In genomic region chr10:21529236-21529910, GRCh38 we compare ENCODE assay signal across 12 cellular contexts. TPM values are rescaled to one million over a fixed set of nuclear protein-coding genes. Genes with fewer than 3 reads are reported as not detected.
DNase-seq lines count a peak whose midpoint lies in the region; ATAC-seq and TF ChIP-seq lines count a peak whose summit lies in the region.
"Had no signal": no experiment of that assay in that cellular context is flagged by ENCODE, and none has a peak within 500 bp of the region (broad histone marks: within the 10 kb centered on the region; RNA-seq: fewer than 3 reads in every experiment).

No MANE protein-coding gene starts in this region.

- peaks cover 44% of the 10 kb centered on the region for H3K4me1 Mint-ChIP-seq in brain
- H3K4me1 Mint-ChIP-seq in activated T-helper 1 cell treated with anti-CD3 and anti-CD28 coated beads, Interleukin-12 subunit alpha, Interleukin-12 subunit beta, Interleukin-2, Interleukin-4 antibody, amounts not matched to agents 30 ng/mL and 10 ng/mL and 1 ng/mL, durations not matched to agents 14 hours and 24 hours and 36 hours (ENCODE audit: low read depth): peaks cover 45% of the 10 kb centered on the region

- H3K36me3 Mint-ChIP-seq in brain: no peaks in the 10 kb centered on the region
- peaks cover 5% of the 10 kb centered on the region for H3K36me3 Mint-ChIP-seq in activated T-helper 1 cell treated with anti-CD3 and anti-CD28 coated beads, Interleukin-12 subunit alpha, Interleukin-12 subunit beta, Interleukin-2, Interleukin-4 antibody, amounts not matched to agents 30 ng/mL and 10 ng/mL and 1 ng/mL, durations not matched to agents 14 hours and 24 hours and 36 hours (ENCODE audit: low read depth)
- H3K36me3 Mint-ChIP-seq: activated CD4-positive, alpha-beta memory T cell treated with anti-CD3 and anti-CD28 coated beads for 36 hours; activated naive CD8-positive, alpha-beta T cell had no signal

- no peaks in the 10 kb centered on the region for H3K27me3 ChIP-seq in lower lobe of right lung (ENCODE audit: low read depth)

- DNase-seq in NCI-H748 treated with DMSO at 0.1 percent for 48 hours (lab: John Stamatoyannopoulos, UW) (peak; percentile 57), NCI-H748 (lab: John Stamatoyannopoulos, UW; ENCODE audit: unreplicated experiment) (no peak), lower lobe of right lung (no peak)
- no peak for DNase-seq in activated T-helper 1 cell treated with anti-CD3 and anti-CD28 coated beads, Interleukin-12 subunit alpha, Interleukin-12 subunit beta, Interleukin-2, Interleukin-4 antibody, amounts not matched to agents 30 ng/mL and 10 ng/mL and 1 ng/mL, durations not matched to agents 14 hours and 24 hours and 36 hours (ENCODE audit: low spot score)
- DNase-seq: activated CD4-positive, alpha-beta memory T cell treated with anti-CD3 and anti-CD28 coated beads for 36 hours; NCI-H226 had no signal

- TF ChIP-seq CTCF in brain (conservative IDR thresholded peaks at IDR 0.05) (no peak), lower lobe of right lung (IDR thresholded peaks at IDR 0.05) (no peak)

- no peaks in the 10 kb centered on the region for H3K9me3 ChIP-seq in lower lobe of right lung

- ATAC-seq in lower lobe of right lung (no peak), GM18517 (IDR thresholded peaks at IDR 0.05; ENCODE audit: unreplicated experiment) (no peak), GM18520 (IDR thresholded peaks at IDR 0.05; ENCODE audit: unreplicated experiment) (no peak)
- ATAC-seq: sciatic nerve had no signal

- H3K27me3 Mint-ChIP-seq in brain: peaks cover 35% of the 10 kb centered on the region
- H3K27me3 Mint-ChIP-seq in activated T-helper 1 cell treated with anti-CD3 and anti-CD28 coated beads, Interleukin-12 subunit alpha, Interleukin-12 subunit beta, Interleukin-2, Interleukin-4 antibody, amounts not matched to agents 30 ng/mL and 10 ng/mL and 1 ng/mL, durations not matched to agents 14 hours and 24 hours and 36 hours (ENCODE audit: insufficient read depth): peaks cover 42% of the 10 kb centered on the region

- H3K4me3 Mint-ChIP-seq in brain: peak overlapping the region; percentile 82 to 94 (median 90)
- H3K4me3 Mint-ChIP-seq in activated T-helper 1 cell treated with anti-CD3 and anti-CD28 coated beads, Interleukin-12 subunit alpha, Interleukin-12 subunit beta, Interleukin-2, Interleukin-4 antibody, amounts not matched to agents 30 ng/mL and 10 ng/mL and 1 ng/mL, durations not matched to agents 14 hours and 24 hours and 36 hours: no peak overlapping the region
- H3K4me3 Mint-ChIP-seq: activated CD4-positive, alpha-beta memory T cell treated with anti-CD3 and anti-CD28 coated beads for 36 hours; activated naive CD8-positive, alpha-beta T cell had no signal

- H3K36me3 ChIP-seq in lower lobe of right lung: no peaks in the 10 kb centered on the region

- no peak overlapping the region for H3K4me3 ChIP-seq in lower lobe of right lung

- peaks cover 0 to 7% (median 0%) of the 10 kb centered on the region in 5 experiments for H3K9me3 Mint-ChIP-seq in brain
- H3K9me3 Mint-ChIP-seq in activated T-helper 1 cell treated with anti-CD3 and anti-CD28 coated beads, Interleukin-12 subunit alpha, Interleukin-12 subunit beta, Interleukin-2, Interleukin-4 antibody, amounts not matched to agents 30 ng/mL and 10 ng/mL and 1 ng/mL, durations not matched to agents 14 hours and 24 hours and 36 hours: no peaks in the 10 kb centered on the region
- H3K9me3 Mint-ChIP-seq: activated CD4-positive, alpha-beta memory T cell treated with anti-CD3 and anti-CD28 coated beads for 36 hours had no signal

- H3K4me1 ChIP-seq in lower lobe of right lung: peaks cover 21% of the 10 kb centered on the region

- H3K27ac Mint-ChIP-seq in brain: peak overlapping the region; percentile 11 to 99 (median 98)
- no peak overlapping the region for H3K27ac Mint-ChIP-seq in activated T-helper 1 cell treated with anti-CD3 and anti-CD28 coated beads, Interleukin-12 subunit alpha, Interleukin-12 subunit beta, Interleukin-2, Interleukin-4 antibody, amounts not matched to agents 30 ng/mL and 10 ng/mL and 1 ng/mL, durations not matched to agents 14 hours and 24 hours and 36 hours
- H3K27ac Mint-ChIP-seq: activated CD4-positive, alpha-beta memory T cell treated with anti-CD3 and anti-CD28 coated beads for 36 hours; activated naive CD8-positive, alpha-beta T cell had no signal

- intact Hi-C loops in lower lobe of right lung (cut with DNase I): no loop called here
- intact Hi-C loops in activated T-helper 1 cell treated with anti-CD3 and anti-CD28 coated beads, Interleukin-12 subunit alpha, Interleukin-12 subunit beta, Interleukin-2, Interleukin-4 antibody, amounts not matched to agents 30 ng/mL and 10 ng/mL and 1 ng/mL, durations not matched to agents 14 hours and 24 hours and 36 hours (cut with micrococcal nuclease): loop anchor here (10.0 kb wide), 3 partner anchors 355 to 1835 kb away; partner anchors contain the start of gene PIP4K2A

- H3K27ac ChIP-seq in lower lobe of right lung: peak overlapping the region; percentile 96
- peak overlapping the region; percentile 85 for H3K27ac ChIP-seq in temporal lobe (ENCODE audit: low read depth, low read length)

RNA-seq across cellular contexts. Expression of gene SKIDA1, which starts 3.9 kb away (rescaled TPM):
- polyA plus RNA-seq in brain (ENCODE audit: insufficient read depth, low read depth, low replicate concordance): 0.46 TPM
- total RNA-seq in lower lobe of right lung (0.95 TPM), temporal lobe (6.9 TPM)
- total RNA-seq in activated T-helper 1 cell treated with anti-CD3 and anti-CD28 coated beads, Interleukin-12 subunit alpha, Interleukin-12 subunit beta, Interleukin-2, Interleukin-4 antibody, amounts not matched to agents 30 ng/mL and 10 ng/mL and 1 ng/mL, durations not matched to agents 14 hours and 24 hours and 36 hours: 0.05 and 0.15 TPM in 2 replicates

RNA-seq across cellular contexts. Expression of gene MLLT10, which starts 4.7 kb away (rescaled TPM):
- 17.4 TPM for polyA plus RNA-seq in brain (ENCODE audit: insufficient read depth, low read depth, low replicate concordance)
- 48.8 TPM for total RNA-seq in lower lobe of right lung
- 65.4 TPM for total RNA-seq in temporal lobe
- 40.9 and 43.1 TPM in 2 replicates for total RNA-seq in activated T-helper 1 cell treated with anti-CD3 and anti-CD28 coated beads, Interleukin-12 subunit alpha, Interleukin-12 subunit beta, Interleukin-2, Interleukin-4 antibody, amounts not matched to agents 30 ng/mL and 10 ng/mL and 1 ng/mL, durations not matched to agents 14 hours and 24 hours and 36 hours
